Comparison of ENCODE assay signal across 19 cellular contexts in the genomic region with DNA sequence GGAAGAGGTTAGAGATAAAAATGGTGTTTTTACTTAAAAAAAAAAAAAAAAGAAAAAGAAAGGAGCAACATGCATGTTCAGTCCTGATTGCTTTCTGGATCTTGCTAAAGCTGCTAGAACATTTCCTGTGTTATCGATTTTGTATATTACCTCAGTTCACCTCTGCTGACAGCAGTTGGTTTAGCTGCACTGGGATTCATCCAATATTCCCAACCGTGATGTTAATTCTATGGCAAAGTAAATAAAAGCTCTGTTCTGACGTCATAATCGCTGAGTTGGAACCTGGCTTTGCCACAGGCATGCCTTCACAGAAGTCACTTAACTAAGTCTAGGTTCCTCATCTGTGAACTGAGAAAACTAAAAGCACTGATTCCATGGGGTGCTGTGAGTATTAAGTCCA.
DNase-seq lines count a peak whose midpoint lies in the region; ATAC-seq, FAIRE-seq and TF ChIP-seq lines count a peak whose summit lies in the region.
"Had no signal": no experiment of that assay in that cellular context is flagged by ENCODE, and none has a peak within 500 bp of the region (broad histone marks: within the 10 kb centered on the region; RNA-seq: fewer than 3 reads in every experiment).

No MANE protein-coding gene starts in this region.

- H3K36me3 ChIP-seq in bronchial epithelial cell (ENCODE audit: control insufficient read depth, insufficient read depth, low read length) = no peaks in the 10 kb centered on the region
- H3K36me3 ChIP-seq: SJSA1 had no signal

- ATAC-seq in stimulated activated memory B cell treated with anti-CD40 and anti-IgM and Interleukin-4, amounts not matched to agents 10 μg/mL and 1 μg/mL and 100 μg/mL, for 72 hours = no peak

- no peaks in the 10 kb centered on the region for H3K36me3 Mint-ChIP-seq in stimulated activated memory B cell treated with anti-CD40 and anti-IgM and Interleukin-4, amounts not matched to agents 10 μg/mL and 1 μg/mL and 100 μg/mL, for 72 hours
- H3K36me3 Mint-ChIP-seq: activated naive CD8-positive, alpha-beta T cell treated with anti-CD3 and anti-CD28 coated beads, Interleukin-2, amount 10 ng/mL, durations not matched to agents 7 days and 5 days had no signal

- peaks cover 21% of the 10 kb centered on the region for H3K27me3 Mint-ChIP-seq in stimulated activated memory B cell treated with anti-CD40 and anti-IgM and Interleukin-4, amounts not matched to agents 10 μg/mL and 1 μg/mL and 100 μg/mL, for 72 hours

- in situ Hi-C loops in ACHN (cut with HindIII; ENCODE audit: low pct_ligation_motif_present, low pct_unique_long_range_greater_than_20kb, low sequenced_read_pairs) = no loop called here

- no peak overlapping the region for H3K27ac Mint-ChIP-seq in stimulated activated memory B cell treated with anti-CD40 and anti-IgM and Interleukin-4, amounts not matched to agents 10 μg/mL and 1 μg/mL and 100 μg/mL, for 72 hours
- H3K27ac Mint-ChIP-seq: activated naive CD8-positive, alpha-beta T cell treated with anti-CD3 and anti-CD28 coated beads, Interleukin-2, amount 10 ng/mL, durations not matched to agents 7 days and 5 days had no signal

- peak; percentile 82 for DNase-seq in ACHN
- DNase-seq in NCI-H2029 (lab: John Stamatoyannopoulos, UW) = peak; percentile 16
- DNase-seq in bronchial epithelial cell (ENCODE audit: low read depth) = peak; percentile 86
- peak; percentile 91 for DNase-seq in kidney tubule cell (ENCODE audit: low spot score)
- no peak for DNase-seq in cerebellar cortex (ENCODE audit: low spot score)
- DNase-seq in HUDEP-2 (lab: John Stamatoyannopoulos, UW; ENCODE audit: unreplicated experiment in 76 of 76) = no peak
- no peak for DNase-seq in NOMO-1 treated with dmso at 0.1 percent for 144 hours (lab: John Stamatoyannopoulos, UW; ENCODE audit: unreplicated experiment)
- DNase-seq: activated CD4-positive, CD25-positive, alpha-beta regulatory T cell treated with anti-CD3 and anti-CD28 coated beads, Interleukin-2, amount 50 U/mL, for 72 hours; activated CD8-positive, alpha-beta memory T cell treated with anti-CD3 and anti-CD28 coated beads for 24 hours; activated naive CD8-positive, alpha-beta T cell treated with anti-CD3 and anti-CD28 coated beads, Interleukin-2, amount 10 ng/mL, durations not matched to agents 7 days and 5 days; HCEC 1CT; hippocampal formation; islet precursor cell; MV-4-11; NCI-H2081; NCI-H524 had no signal

- no peak overlapping the region for H3K4me3 ChIP-seq in bronchial epithelial cell (ENCODE audit: low read depth, low read length)
- H3K4me3 ChIP-seq: SJSA1 had no signal

- no peak for TF ChIP-seq CTCF in bronchial epithelial cell (IDR thresholded peaks at IDR 0.05; ENCODE audit: insufficient read depth, low read length, severe bottlenecking)

- no peaks in the 10 kb centered on the region for H3K9me3 Mint-ChIP-seq in stimulated activated memory B cell treated with anti-CD40 and anti-IgM and Interleukin-4, amounts not matched to agents 10 μg/mL and 1 μg/mL and 100 μg/mL, for 72 hours
- H3K9me3 Mint-ChIP-seq: activated naive CD8-positive, alpha-beta T cell treated with anti-CD3 and anti-CD28 coated beads, Interleukin-2, amount 10 ng/mL, durations not matched to agents 7 days and 5 days had no signal

- no peaks in the 10 kb centered on the region for H3K27me3 ChIP-seq in bronchial epithelial cell (ENCODE audit: control insufficient read depth, insufficient read depth, low read length)
- H3K27me3 ChIP-seq: SJSA1 had no signal

- FAIRE-seq in bronchial epithelial cell (lab: Jason Lieb, UNC) = no peak
- FAIRE-seq: GM18507 had no signal

- H3K4me1 Mint-ChIP-seq in stimulated activated memory B cell treated with anti-CD40 and anti-IgM and Interleukin-4, amounts not matched to agents 10 μg/mL and 1 μg/mL and 100 μg/mL, for 72 hours = peaks cover 9% of the 10 kb centered on the region
- H3K4me1 Mint-ChIP-seq: activated naive CD8-positive, alpha-beta T cell treated with anti-CD3 and anti-CD28 coated beads, Interleukin-2, amount 10 ng/mL, durations not matched to agents 7 days and 5 days had no signal

- H3K4me3 Mint-ChIP-seq in stimulated activated memory B cell treated with anti-CD40 and anti-IgM and Interleukin-4, amounts not matched to agents 10 μg/mL and 1 μg/mL and 100 μg/mL, for 72 hours = no peak overlapping the region
- H3K4me3 Mint-ChIP-seq: activated naive CD8-positive, alpha-beta T cell treated with anti-CD3 and anti-CD28 coated beads, Interleukin-2, amount 10 ng/mL, durations not matched to agents 7 days and 5 days had no signal

Comparison
In these comparisons a context has a peak if more than half of its experiments do, and no peak if none do; other contexts are left out.
1. DNase-seq: peak in ACHN (single experiment), NCI-H2029 (single experiment), bronchial epithelial cell (single experiment) and kidney tubule cell (single experiment); none in cerebellar cortex (single experiment), HUDEP-2 (0 of 76) and NOMO-1 treated with dmso at 0.1 percent for 144 hours (single experiment).